ENCODE assay signal across 12 cellular contexts in genomic region chr19:37933965-37934364, GRCh38. TPM values are rescaled to one million over a fixed set of nuclear protein-coding genes. Genes with fewer than 3 reads are reported as not detected.
DNase-seq lines count a peak whose midpoint lies in the region; ATAC-seq and TF ChIP-seq lines count a peak whose summit lies in the region.
"Had no signal": no experiment of that assay in that cellular context is flagged by ENCODE, and none has a peak within 500 bp of the region (broad histone marks: within the 10 kb centered on the region; RNA-seq: fewer than 3 reads in every experiment).

No MANE protein-coding gene starts in this region.

- H3K9me3 Mint-ChIP-seq in brain, result peaks cover 3 to 39% (median 22%) of the 10 kb centered on the region in 5 experiments
- peaks cover 0 to 14% (median 3%) of the 10 kb centered on the region in 3 donors for H3K9me3 Mint-ChIP-seq in T-cell

- H3K4me3 Mint-ChIP-seq in brain (peak overlapping the region in 4 of 5 experiments; percentile 9 to 47 (median 26)), T-cell (no peak overlapping the region)
- H3K4me3 Mint-ChIP-seq: stimulated activated naive CD8-positive, alpha-beta T cell treated with anti-CD3 and anti-CD28 coated beads, Interleukin-15, amount 100 ng/mL, for 72 hours had no signal

- H3K36me3 Mint-ChIP-seq in brain, result peaks cover 41% of the 10 kb centered on the region
- peaks cover 41% of the 10 kb centered on the region for H3K36me3 Mint-ChIP-seq in T-cell

- H3K27ac Mint-ChIP-seq in brain, result peak overlapping the region; percentile 20 to 83 (median 65)
- no peak overlapping the region for H3K27ac Mint-ChIP-seq in T-cell
- H3K27ac Mint-ChIP-seq: stimulated activated naive CD8-positive, alpha-beta T cell treated with anti-CD3 and anti-CD28 coated beads, Interleukin-15, amount 100 ng/mL, for 72 hours had no signal

- peak in 2 of 3 experiments; percentile 57 to 80 for DNase-seq in NCI-H1417 (lab: John Stamatoyannopoulos, UW)
- DNase-seq in NCI-H1417 treated with DMSO at 0.1 percent for 48 hours (lab: John Stamatoyannopoulos, UW), result no peak
- DNase-seq in left kidney (ENCODE audit: low read depth, low spot score), result peak; percentile 83
- DNase-seq in stromal cell of bone marrow (ENCODE audit: low read depth), result peak; percentile 10
- DNase-seq in activated CD8-positive, alpha-beta memory T cell treated with anti-CD3 and anti-CD28 coated beads, Interleukin-2, amount 50 U/mL, for 48 hours, result no peak
- DNase-seq in T-cell, result no peak
- DNase-seq in GM19240 (ENCODE audit: insufficient read length, low spot score), result no peak
- DNase-seq: activated effector memory CD4-positive, alpha-beta T cell treated with anti-CD3 and anti-CD28 coated beads, Interleukin-2, amount 50 U/mL, for 16 hours; stimulated activated naive CD8-positive, alpha-beta T cell treated with anti-CD3 and anti-CD28 coated beads, Interleukin-15, amount 100 ng/mL, for 72 hours had no signal

- no peak for TF ChIP-seq CTCF in brain (conservative IDR thresholded peaks at IDR 0.05)

- no peak for ATAC-seq in T-cell (replicated peaks in 1 of 4)
- ATAC-seq: stimulated activated naive CD8-positive, alpha-beta T cell treated with anti-CD3 and anti-CD28 coated beads, Interleukin-15, amount 100 ng/mL, for 72 hours had no signal

- no peaks in the 10 kb centered on the region for H3K27me3 Mint-ChIP-seq in brain
- no peaks in the 10 kb centered on the region for H3K27me3 Mint-ChIP-seq in T-cell
- H3K27me3 Mint-ChIP-seq: stimulated activated naive CD8-positive, alpha-beta T cell treated with anti-CD3 and anti-CD28 coated beads, Interleukin-15, amount 100 ng/mL, for 72 hours had no signal

- POLR2A ChIA-PET in T-cell (lab: Charles Lee), result no interaction called here

- CTCF ChIA-PET in T-cell (lab: Charles Lee), result no interaction called here

- H3K4me1 Mint-ChIP-seq in brain (peaks cover 54% of the 10 kb centered on the region), T-cell (peaks cover 8 to 20% (median 16%) of the 10 kb centered on the region in 3 donors)

RNA-seq across cellular contexts. Expression of gene SIPA1L3, which starts 27.0 kb away (rescaled TPM):
- polyA plus RNA-seq in brain (ENCODE audit: insufficient read depth, low read depth, low replicate concordance), result 11.2 TPM
- total RNA-seq in T-cell, result 10 to 100 TPM; 26.2 to 40.6 (median 35.5) TPM

RNA-seq across cellular contexts. Expression of gene WDR87, which starts 27.6 kb away (rescaled TPM):
- not detected for polyA plus RNA-seq in brain (ENCODE audit: insufficient read depth, low read depth, low replicate concordance)
- not detected for total RNA-seq in T-cell
- total RNA-seq: fibroblast of villous mesenchyme had no signal
- polyA plus RNA-seq: AG04450 had no signal

Comparison
In these comparisons a context has a peak if more than half of its experiments do, and no peak if none do; other contexts are left out.
1. DNase-seq: peak in NCI-H1417 (2 of 3), left kidney (single experiment) and stromal cell of bone marrow (single experiment); none in NCI-H1417 treated with DMSO at 0.1 percent for 48 hours (single experiment), activated CD8-positive, alpha-beta memory T cell treated with anti-CD3 and anti-CD28 coated beads, Interleukin-2, amount 50 U/mL, for 48 hours (single experiment), T-cell (0 of 34) and GM19240 (single experiment).
2. H3K27ac Mint-ChIP-seq: peak in brain (5 of 5); none in T-cell (0 of 2).
3. H3K4me3 Mint-ChIP-seq: peak in brain (4 of 5); none in T-cell (0 of 3).